In the genomic region with DNA sequence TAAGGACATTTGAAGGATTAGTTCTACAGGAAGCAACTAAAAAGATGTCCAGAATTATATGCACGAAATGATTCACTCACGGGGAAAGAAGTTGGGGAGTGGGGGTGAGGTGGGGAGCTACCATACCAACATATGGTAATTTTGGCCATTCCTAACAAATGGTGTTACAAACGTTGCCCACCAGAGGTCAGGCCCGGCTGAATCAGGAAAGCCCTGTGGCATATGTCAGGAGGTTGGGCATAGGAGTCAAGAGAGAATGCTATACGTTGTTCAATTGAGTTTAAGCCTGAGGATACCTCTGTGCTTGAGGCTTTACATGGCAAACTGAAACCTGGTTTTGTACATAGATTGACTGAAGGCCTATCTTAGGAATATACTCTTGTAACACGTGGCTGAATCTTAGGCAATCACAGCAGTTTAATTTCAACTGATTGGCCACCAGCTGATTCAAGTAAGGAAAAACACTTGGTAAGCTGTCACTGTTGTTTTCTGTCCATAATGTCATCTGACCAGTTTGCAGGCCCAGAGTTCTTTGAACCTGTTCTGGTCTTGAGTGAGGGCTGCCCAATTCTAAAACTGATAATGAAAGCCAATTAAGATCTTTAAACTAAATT, we compare ENCODE assay signal across 8 cellular contexts. TPM values are rescaled to one million over a fixed set of nuclear protein-coding genes. Genes with fewer than 3 reads are reported as not detected.
DNase-seq lines count a peak whose midpoint lies in the region; ATAC-seq and TF ChIP-seq lines count a peak whose summit lies in the region.

No MANE protein-coding gene starts in this region.

- TF ChIP-seq CTCF in fibroblast of the aortic adventitia (IDR thresholded peaks at IDR 0.05; ENCODE audit: insufficient read depth, low read length) = peak; percentile 72

- peaks cover 7% of the 10 kb centered on the region for H3K9me3 Mint-ChIP-seq in activated T-cell treated with anti-CD3 and anti-CD28 coated beads, Interleukin-2, amount 50 U/mL, for 4 hours

- H3K4me3 Mint-ChIP-seq in activated T-cell treated with anti-CD3 and anti-CD28 coated beads, Interleukin-2, amount 50 U/mL, for 4 hours = no peak overlapping the region

- H3K4me1 Mint-ChIP-seq in activated T-cell treated with anti-CD3 and anti-CD28 coated beads, Interleukin-2, amount 50 U/mL, for 4 hours (ENCODE audit: low read depth) = no peaks in the 10 kb centered on the region

- H3K36me3 Mint-ChIP-seq in activated T-cell treated with anti-CD3 and anti-CD28 coated beads, Interleukin-2, amount 50 U/mL, for 4 hours (ENCODE audit: insufficient read depth) = no peaks in the 10 kb centered on the region

- peaks cover 9% of the 10 kb centered on the region for H3K27me3 Mint-ChIP-seq in activated T-cell treated with anti-CD3 and anti-CD28 coated beads, Interleukin-2, amount 50 U/mL, for 4 hours (ENCODE audit: low read depth)

- peak; percentile 80 for ATAC-seq in GM19328 (IDR thresholded peaks at IDR 0.05; ENCODE audit: unreplicated experiment)
- ATAC-seq in HG03378 (IDR thresholded peaks at IDR 0.05; ENCODE audit: unreplicated experiment) = peak; percentile 80
- peak; percentile 34 to 61 for ATAC-seq in activated T-cell treated with anti-CD3 and anti-CD28 coated beads, Interleukin-2, amount 50 U/mL, for 4 hours

- no peak overlapping the region for H3K4me3 ChIP-seq in fibroblast of the aortic adventitia (ENCODE audit: low read depth, low read length)

- DNase-seq in D341Med (ENCODE audit: low spot score) (peak; percentile 72), NCI-H774 (lab: John Stamatoyannopoulos, UW) (peak; percentile 20), fibroblast of the aortic adventitia (ENCODE audit: low read depth) (peak; percentile 69), nucleus accumbens (lab: John Stamatoyannopoulos, UW) (peak in 37 of 56 donors; percentile 1 to 61 (median 17)), KG1 (lab: John Stamatoyannopoulos, UW) (no peak)
- no peak for DNase-seq in activated T-cell treated with anti-CD3 and anti-CD28 coated beads, Interleukin-2, amount 50 U/mL, for 4 hours

RNA-seq across cellular contexts. Expression of a gene that starts 23.4 kb away (rescaled TPM):
- under 1 TPM in 2 of 3 donors, not detected in 1; 0.18 to 0.20 TPM for total RNA-seq in activated T-cell treated with anti-CD3 and anti-CD28 coated beads, Interleukin-2, amount 50 U/mL, for 4 hours
- not detected in 2 replicates for total RNA-seq in fibroblast of the aortic adventitia (ENCODE audit: low replicate concordance)

Comparison
In these comparisons a context has a peak if more than half of its experiments do, and no peak if none do; other contexts are left out.
1. DNase-seq: peak in D341Med (single experiment), NCI-H774 (single experiment), fibroblast of the aortic adventitia (single experiment) and nucleus accumbens (37 of 56); none in activated T-cell treated with anti-CD3 and anti-CD28 coated beads, Interleukin-2, amount 50 U/mL, for 4 hours (single experiment) and KG1 (single experiment).
2. Peak in every context shown above with its lines, with median percentiles within 50 percentile points of each other: ATAC-seq.